1 cellular context compared by ENCODE assay signal in the genomic region with DNA sequence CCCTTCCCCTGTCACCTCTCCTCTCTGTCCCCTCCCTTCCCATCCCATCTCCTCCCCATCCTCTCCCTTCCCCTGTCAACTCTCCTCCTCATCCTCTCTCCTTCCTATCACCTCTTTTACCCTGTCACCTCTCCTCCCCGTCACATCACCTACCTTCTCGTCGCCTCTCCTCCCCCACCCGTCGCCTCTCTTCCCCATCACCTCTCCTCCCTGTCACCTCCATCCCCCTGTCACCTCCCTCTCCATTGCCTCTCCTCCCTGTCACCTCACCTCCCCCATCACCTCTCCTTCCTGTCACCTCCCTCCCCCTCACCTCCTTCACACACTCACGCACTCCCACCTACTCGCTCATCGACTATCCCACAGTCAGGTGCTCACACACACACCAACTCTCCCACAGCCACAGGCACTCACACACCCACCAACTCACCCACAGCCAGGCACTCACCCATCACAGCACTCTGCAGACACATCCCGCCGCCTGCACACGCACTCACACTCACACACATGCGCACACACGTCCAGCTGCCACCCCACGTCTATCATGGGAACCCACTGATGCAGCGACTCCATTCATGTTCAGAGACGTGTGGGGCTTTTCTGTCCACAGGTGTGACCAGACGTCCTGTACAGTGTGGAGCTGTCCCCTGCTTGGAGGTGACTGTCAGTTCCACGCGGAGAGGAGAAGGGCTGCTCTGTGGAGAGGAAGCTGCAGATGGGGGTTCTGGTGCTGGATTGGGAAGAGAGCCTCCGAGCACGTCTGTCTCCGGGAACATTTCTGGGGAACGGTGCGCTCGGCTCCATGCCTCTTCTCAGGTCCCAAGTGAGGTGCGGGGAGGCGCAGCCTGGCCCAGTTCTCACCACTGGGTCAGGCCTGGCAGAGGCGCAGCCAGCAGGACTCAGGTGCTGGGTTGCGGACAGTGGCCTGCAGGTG.
TF ChIP-seq lines count a peak whose summit lies in the region.

No MANE protein-coding gene starts in this region.

TF ChIP-seq in HepG2, 621 proteins besides CTCF, POLR2A, EP300 and RAD21 (continued from another document):
- TF ChIP-seq, protein P1, sequence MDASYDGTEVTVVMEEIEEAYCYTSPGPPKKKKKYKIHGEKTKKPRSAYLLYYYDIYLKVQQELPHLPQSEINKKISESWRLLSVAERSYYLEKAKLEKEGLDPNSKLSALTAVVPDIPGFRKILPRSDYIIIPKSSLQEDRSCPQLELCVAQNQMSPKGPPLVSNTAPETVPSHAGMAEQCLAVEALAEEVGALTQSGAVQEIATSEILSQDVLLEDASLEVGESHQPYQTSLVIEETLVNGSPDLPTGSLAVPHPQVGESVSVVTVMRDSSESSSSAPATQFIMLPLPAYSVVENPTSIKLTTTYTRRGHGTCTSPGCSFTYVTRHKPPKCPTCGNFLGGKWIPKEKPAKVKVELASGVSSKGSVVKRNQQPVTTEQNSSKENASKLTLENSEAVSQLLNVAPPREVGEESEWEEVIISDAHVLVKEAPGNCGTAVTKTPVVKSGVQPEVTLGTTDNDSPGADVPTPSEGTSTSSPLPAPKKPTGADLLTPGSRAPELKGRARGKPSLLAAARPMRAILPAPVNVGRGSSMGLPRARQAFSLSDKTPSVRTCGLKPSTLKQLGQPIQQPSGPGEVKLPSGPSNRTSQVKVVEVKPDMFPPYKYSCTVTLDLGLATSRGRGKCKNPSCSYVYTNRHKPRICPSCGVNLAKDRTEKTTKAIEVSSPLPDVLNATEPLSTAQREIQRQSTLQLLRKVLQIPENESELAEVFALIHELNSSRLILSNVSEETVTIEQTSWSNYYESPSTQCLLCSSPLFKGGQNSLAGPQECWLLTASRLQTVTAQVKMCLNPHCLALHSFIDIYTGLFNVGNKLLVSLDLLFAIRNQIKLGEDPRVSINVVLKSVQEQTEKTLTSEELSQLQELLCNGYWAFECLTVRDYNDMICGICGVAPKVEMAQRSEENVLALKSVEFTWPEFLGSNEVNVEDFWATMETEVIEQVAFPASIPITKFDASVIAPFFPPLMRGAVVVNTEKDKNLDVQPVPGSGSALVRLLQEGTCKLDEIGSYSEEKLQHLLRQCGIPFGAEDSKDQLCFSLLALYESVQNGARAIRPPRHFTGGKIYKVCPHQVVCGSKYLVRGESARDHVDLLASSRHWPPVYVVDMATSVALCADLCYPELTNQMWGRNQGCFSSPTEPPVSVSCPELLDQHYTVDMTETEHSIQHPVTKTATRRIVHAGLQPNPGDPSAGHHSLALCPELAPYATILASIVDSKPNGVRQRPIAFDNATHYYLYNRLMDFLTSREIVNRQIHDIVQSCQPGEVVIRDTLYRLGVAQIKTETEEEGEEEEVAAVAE (CRISPR knock-in tag; IDR thresholded peaks at IDR 0.05; ENCODE audit: borderline replicate concordance) = no peak
- no peak for TF ChIP-seq PCBP1 (IDR thresholded peaks at IDR 0.05; ENCODE audit: borderline replicate concordance, low read depth, low read length)
- TF ChIP-seq ZNF317 (CRISPR knock-in tag; IDR thresholded peaks at IDR 0.05) = no peak
- TF ChIP-seq MTA3 (CRISPR knock-in tag; IDR thresholded peaks at IDR 0.05) = no peak
- TF ChIP-seq, protein P2, sequence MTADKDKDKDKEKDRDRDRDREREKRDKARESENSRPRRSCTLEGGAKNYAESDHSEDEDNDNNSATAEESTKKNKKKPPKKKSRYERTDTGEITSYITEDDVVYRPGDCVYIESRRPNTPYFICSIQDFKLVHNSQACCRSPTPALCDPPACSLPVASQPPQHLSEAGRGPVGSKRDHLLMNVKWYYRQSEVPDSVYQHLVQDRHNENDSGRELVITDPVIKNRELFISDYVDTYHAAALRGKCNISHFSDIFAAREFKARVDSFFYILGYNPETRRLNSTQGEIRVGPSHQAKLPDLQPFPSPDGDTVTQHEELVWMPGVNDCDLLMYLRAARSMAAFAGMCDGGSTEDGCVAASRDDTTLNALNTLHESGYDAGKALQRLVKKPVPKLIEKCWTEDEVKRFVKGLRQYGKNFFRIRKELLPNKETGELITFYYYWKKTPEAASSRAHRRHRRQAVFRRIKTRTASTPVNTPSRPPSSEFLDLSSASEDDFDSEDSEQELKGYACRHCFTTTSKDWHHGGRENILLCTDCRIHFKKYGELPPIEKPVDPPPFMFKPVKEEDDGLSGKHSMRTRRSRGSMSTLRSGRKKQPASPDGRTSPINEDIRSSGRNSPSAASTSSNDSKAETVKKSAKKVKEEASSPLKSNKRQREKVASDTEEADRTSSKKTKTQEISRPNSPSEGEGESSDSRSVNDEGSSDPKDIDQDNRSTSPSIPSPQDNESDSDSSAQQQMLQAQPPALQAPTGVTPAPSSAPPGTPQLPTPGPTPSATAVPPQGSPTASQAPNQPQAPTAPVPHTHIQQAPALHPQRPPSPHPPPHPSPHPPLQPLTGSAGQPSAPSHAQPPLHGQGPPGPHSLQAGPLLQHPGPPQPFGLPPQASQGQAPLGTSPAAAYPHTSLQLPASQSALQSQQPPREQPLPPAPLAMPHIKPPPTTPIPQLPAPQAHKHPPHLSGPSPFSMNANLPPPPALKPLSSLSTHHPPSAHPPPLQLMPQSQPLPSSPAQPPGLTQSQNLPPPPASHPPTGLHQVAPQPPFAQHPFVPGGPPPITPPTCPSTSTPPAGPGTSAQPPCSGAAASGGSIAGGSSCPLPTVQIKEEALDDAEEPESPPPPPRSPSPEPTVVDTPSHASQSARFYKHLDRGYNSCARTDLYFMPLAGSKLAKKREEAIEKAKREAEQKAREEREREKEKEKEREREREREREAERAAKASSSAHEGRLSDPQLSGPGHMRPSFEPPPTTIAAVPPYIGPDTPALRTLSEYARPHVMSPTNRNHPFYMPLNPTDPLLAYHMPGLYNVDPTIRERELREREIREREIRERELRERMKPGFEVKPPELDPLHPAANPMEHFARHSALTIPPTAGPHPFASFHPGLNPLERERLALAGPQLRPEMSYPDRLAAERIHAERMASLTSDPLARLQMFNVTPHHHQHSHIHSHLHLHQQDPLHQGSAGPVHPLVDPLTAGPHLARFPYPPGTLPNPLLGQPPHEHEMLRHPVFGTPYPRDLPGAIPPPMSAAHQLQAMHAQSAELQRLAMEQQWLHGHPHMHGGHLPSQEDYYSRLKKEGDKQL (CRISPR knock-in tag; IDR thresholded peaks at IDR 0.05; ENCODE audit: low read depth) = no peak
- no peak for TF ChIP-seq GTF3A (CRISPR knock-in tag; conservative IDR thresholded peaks at IDR 0.05)
- no peak for TF ChIP-seq JUNB (CRISPR knock-in tag; IDR thresholded peaks at IDR 0.05; ENCODE audit: borderline replicate concordance)
- TF ChIP-seq ZNF33B (CRISPR knock-in tag; IDR thresholded peaks at IDR 0.05) = no peak
- peak; percentile 23; the same call in 1 of the 2 replicates for TF ChIP-seq ATM (IDR thresholded peaks at IDR 0.05; ENCODE audit: borderline replicate concordance)
- TF ChIP-seq ARNT (IDR thresholded peaks at IDR 0.05) = no peak
